In genomic region chr17:45060382-45060823, GRCh38 we compare ENCODE assay signal across 1 cellular context.
TF ChIP-seq lines count a peak whose summit lies in the region.

No MANE protein-coding gene starts in this region.

TF ChIP-seq in HepG2, 621 proteins besides CTCF, POLR2A, EP300 and RAD21 (continued from another document and continues in another):
- TF ChIP-seq CSRNP1 (CRISPR knock-in tag; IDR thresholded peaks at IDR 0.05): no peak
- TF ChIP-seq BRCA1 (CRISPR knock-in tag; IDR thresholded peaks at IDR 0.05): peak; percentile 81; the same call in 1 of the 2 replicates
- no peak for TF ChIP-seq ZFP36L2 (CRISPR knock-in tag; IDR thresholded peaks at IDR 0.05)
- no peak for TF ChIP-seq GPBP1L1 (CRISPR knock-in tag; IDR thresholded peaks at IDR 0.05)
- TF ChIP-seq FOXP4 (CRISPR knock-in tag; IDR thresholded peaks at IDR 0.05): no peak; the same call in 1 of the 2 replicates
- TF ChIP-seq MED8 (CRISPR knock-in tag; IDR thresholded peaks at IDR 0.05; ENCODE audit: insufficient replicate concordance): no peak
- TF ChIP-seq ZNF251 (CRISPR knock-in tag; IDR thresholded peaks at IDR 0.05): no peak
- no peak for TF ChIP-seq JUN (CRISPR knock-in tag; IDR thresholded peaks at IDR 0.05)
- no peak for TF ChIP-seq DR1 (CRISPR knock-in tag; IDR thresholded peaks at IDR 0.05)
- no peak; the same call in 1 of the 2 replicates for TF ChIP-seq REL (CRISPR knock-in tag; conservative IDR thresholded peaks at IDR 0.05)
- no peak for TF ChIP-seq ATF3 (CRISPR knock-in tag; IDR thresholded peaks at IDR 0.05)
- no peak for TF ChIP-seq PREB (CRISPR knock-in tag; IDR thresholded peaks at IDR 0.05)
- TF ChIP-seq ZNF550 (CRISPR knock-in tag; IDR thresholded peaks at IDR 0.05; ENCODE audit: borderline replicate concordance): no peak
- TF ChIP-seq ZFP1 (CRISPR knock-in tag; IDR thresholded peaks at IDR 0.05): no peak
- no peak for TF ChIP-seq RCOR2 (CRISPR knock-in tag; IDR thresholded peaks at IDR 0.05)
- no peak for TF ChIP-seq AKAP8 (CRISPR knock-in tag; IDR thresholded peaks at IDR 0.05)
- no peak for TF ChIP-seq MIXL1 (CRISPR knock-in tag; IDR thresholded peaks at IDR 0.05)
- TF ChIP-seq FOSL2 (CRISPR knock-in tag; IDR thresholded peaks at IDR 0.05): no peak
- no peak for TF ChIP-seq SNRNP70 (IDR thresholded peaks at IDR 0.05; ENCODE audit: low read depth, low read length)
- TF ChIP-seq MTERF4 (CRISPR knock-in tag; IDR thresholded peaks at IDR 0.05): peak; percentile 89
- TF ChIP-seq BRD4 (CRISPR knock-in tag; IDR thresholded peaks at IDR 0.05): peak; percentile 79; the same call in 1 of the 2 replicates
- TF ChIP-seq MED1 (CRISPR knock-in tag; IDR thresholded peaks at IDR 0.05): no peak
- peak; percentile 68 for TF ChIP-seq ZFP90 (CRISPR knock-in tag; IDR thresholded peaks at IDR 0.05; ENCODE audit: borderline replicate concordance)
- no peak for TF ChIP-seq ZBTB7B (CRISPR knock-in tag; IDR thresholded peaks at IDR 0.05)
- no peak; the same call in 1 of the 2 replicates for TF ChIP-seq HOXA5 (CRISPR knock-in tag; IDR thresholded peaks at IDR 0.05)
- no peak for TF ChIP-seq ZNF605 (CRISPR knock-in tag; IDR thresholded peaks at IDR 0.05)
- peak; percentile 55; the same call in 1 of the 2 replicates for TF ChIP-seq ZXDC (CRISPR knock-in tag; IDR thresholded peaks at IDR 0.05)
- TF ChIP-seq HCFC1 (IDR thresholded peaks at IDR 0.05; ENCODE audit: low read depth, low read length): no peak
- no peak for TF ChIP-seq MAZ (IDR thresholded peaks at IDR 0.05; ENCODE audit: borderline replicate concordance, low read depth, low read length)
- no peak for TF ChIP-seq MAZ (CRISPR knock-in tag; IDR thresholded peaks at IDR 0.05; ENCODE audit: low read depth)
- no peak for TF ChIP-seq NONO (IDR thresholded peaks at IDR 0.05)
- peak; percentile 10; the same call in 1 of the 2 replicates for TF ChIP-seq NONO (CRISPR knock-in tag; conservative IDR thresholded peaks at IDR 0.05)
- TF ChIP-seq ZNF567 (CRISPR knock-in tag; IDR thresholded peaks at IDR 0.05; ENCODE audit: borderline replicate concordance): no peak
- peak; percentile 74; the same call in 1 of the 2 replicates for TF ChIP-seq MED13 (CRISPR knock-in tag; IDR thresholded peaks at IDR 0.05)
- TF ChIP-seq AHR (CRISPR knock-in tag; IDR thresholded peaks at IDR 0.05): no peak
- TF ChIP-seq NKX3-1 (CRISPR knock-in tag; IDR thresholded peaks at IDR 0.05): no peak; the same call in 1 of the 2 replicates
- no peak; the same call in 1 of the 2 replicates for TF ChIP-seq NR2F2 (IDR thresholded peaks at IDR 0.05; ENCODE audit: borderline replicate concordance, low read depth)
- TF ChIP-seq ZNF136 (CRISPR knock-in tag; IDR thresholded peaks at IDR 0.05; ENCODE audit: low read depth): no peak
- no peak; the same call in 1 of the 2 replicates for TF ChIP-seq ZBTB14 (CRISPR knock-in tag; IDR thresholded peaks at IDR 0.05)
- no peak for TF ChIP-seq ZNF670 (CRISPR knock-in tag; IDR thresholded peaks at IDR 0.05; ENCODE audit: borderline replicate concordance)
- TF ChIP-seq RBAK (CRISPR knock-in tag; IDR thresholded peaks at IDR 0.05): 0 out of 2 replicates have a peak, but pooled peaks have one; percentile 47
- no peak for TF ChIP-seq ZNF513 (CRISPR knock-in tag; conservative IDR thresholded peaks at IDR 0.05)
- TF ChIP-seq RORA (CRISPR knock-in tag; IDR thresholded peaks at IDR 0.05): no peak
- peak; percentile 70; the same call in 1 of the 2 replicates for TF ChIP-seq ARNTL (CRISPR knock-in tag; IDR thresholded peaks at IDR 0.05)
- no peak for TF ChIP-seq MYPOP (CRISPR knock-in tag; IDR thresholded peaks at IDR 0.05)
- TF ChIP-seq REST (IDR thresholded peaks at IDR 0.05; ENCODE audit: borderline replicate concordance in 1 of 2, low read depth in 1 of 2, low read length in 2 of 2): no peak
- no peak for TF ChIP-seq TBX3 (IDR thresholded peaks at IDR 0.05; ENCODE audit: borderline replicate concordance)
